1 cellular context compared by ENCODE assay signal in genomic region chr20:49890651-49891361, GRCh38.
TF ChIP-seq lines count a peak whose summit lies in the region.

No MANE protein-coding gene starts in this region.

TF ChIP-seq in IMR-90, 13 proteins besides CTCF, POLR2A, EP300 and RAD21 (continued from another document):
- TF ChIP-seq USF2 (IDR thresholded peaks at IDR 0.05; ENCODE audit: low read depth, low read length) (no peak), ELK1 (IDR thresholded peaks at IDR 0.05; ENCODE audit: borderline replicate concordance, low read depth, low read length) (no peak)
TF ChIP-seq in IMR-90: peak in this region for 0.
